In genomic region chr15:92930061-92930460, GRCh38 we compare ENCODE assay signal across 12 cellular contexts. TPM values are rescaled to one million over a fixed set of nuclear protein-coding genes. Genes with fewer than 3 reads are reported as not detected.
DNase-seq lines count a peak whose midpoint lies in the region; ATAC-seq and TF ChIP-seq lines count a peak whose summit lies in the region.
"Had no signal": no experiment of that assay in that cellular context is flagged by ENCODE, and none has a peak within 500 bp of the region (broad histone marks: within the 10 kb centered on the region; RNA-seq: fewer than 3 reads in every experiment).

No MANE protein-coding gene starts in this region.

- H3K9me3 ChIP-seq in mammary epithelial cell (replicated peaks; ENCODE audit: insufficient read depth, low read length) (no peaks in the 10 kb centered on the region), T-helper 17 cell (ENCODE audit: control insufficient read depth, low read length, poor library complexity, severe bottlenecking) (no peaks in the 10 kb centered on the region), thyroid gland (no peaks in the 10 kb centered on the region)

- no peak overlapping the region for H3K4me2 ChIP-seq in mammary epithelial cell (ENCODE audit: insufficient read depth, low read depth, low read length)

- H3K27me3 Mint-ChIP-seq in MCF 10A (ENCODE audit: insufficient read depth, unreplicated experiment) (no peaks in the 10 kb centered on the region), T-helper 17 cell (no peaks in the 10 kb centered on the region)
- H3K27me3 Mint-ChIP-seq: B cell had no signal

- intact Hi-C loops in MCF 10A (cut with micrococcal nuclease) (no loop called here), mammary epithelial cell (cut with micrococcal nuclease) (loop anchor here (5.0 kb wide), 1 partner anchor 42 kb away; no protein-coding TSS in a partner anchor), thyroid gland (cut with DNase I) (no loop called here)

- H3K79me2 ChIP-seq in mammary epithelial cell (ENCODE audit: insufficient read depth, low read length) = peaks cover 87% of the 10 kb centered on the region

- no peak overlapping the region for H3K9ac ChIP-seq in mammary epithelial cell (ENCODE audit: insufficient read depth, low read length)

- CTCF ChIA-PET in MCF 10A (lab: Yijun Ruan, JAX) = interaction anchor here (0.6 to 1.9 kb wide), 5 partner anchors 12 to 133 kb away, joined by 3 to 14 read pairs (median 3); no protein-coding TSS in a partner anchor
- CTCF ChIA-PET in mammary epithelial cell (lab: Charles Lee; ENCODE audit: low non-redundant PET) = no interaction called here

- H3K4me3 ChIP-seq in mammary epithelial cell (replicated peaks in 1 of 3; ENCODE audit: insufficient read depth in 1 of 3, low read depth in 2 of 3, low read length in 3 of 3) (no peak overlapping the region), thyroid gland (replicated peaks in 1 of 3) (no peak overlapping the region)
- H3K4me3 ChIP-seq: lung had no signal

- H4K20me1 ChIP-seq in mammary epithelial cell (ENCODE audit: insufficient read depth, low read length) = no peaks in the 10 kb centered on the region

- in situ Hi-C loops in mammary epithelial cell (cut with MboI; ENCODE audit: low sequenced_read_pairs in 2 of 2) = loop anchor here in 1 of 2 donors (10.0 kb wide), 1 partner anchor 75 kb away; no protein-coding TSS in a partner anchor

- H3K4me3 Mint-ChIP-seq in MCF 10A (ENCODE audit: unreplicated experiment) = no peak overlapping the region
- no peak overlapping the region for H3K4me3 Mint-ChIP-seq in T-helper 17 cell
- H3K4me3 Mint-ChIP-seq: B cell had no signal

- H3K27ac ChIP-seq in mammary epithelial cell (ENCODE audit: insufficient read depth, low read depth, low read length) (no peak overlapping the region), thyroid gland (peak overlapping the region; percentile 46 to 85 (median 79))

- POLR2A ChIA-PET in MCF 10A (lab: Yijun Ruan, JAX) = interaction anchor here (0.5 to 1.8 kb wide), 6 partner anchors 8 to 126 kb away, joined by 3 to 5 read pairs (median 4); no protein-coding TSS in a partner anchor

- peak in 1 of 2 donors; percentile 19 for TF ChIP-seq POLR2A in thyroid gland (IDR thresholded peaks at IDR 0.05)

- no peaks in the 10 kb centered on the region for H3K27me3 ChIP-seq in mammary epithelial cell (ENCODE audit: insufficient read depth, low read length)
- H3K27me3 ChIP-seq in thyroid gland = no peaks in the 10 kb centered on the region

- no peaks in the 10 kb centered on the region for H3K9me3 Mint-ChIP-seq in MCF 10A (ENCODE audit: unreplicated experiment)

- BruUV-seq in MCF 10A (replicated peaks; lab: Mats Ljungman, UMichigan) (no TSS peak), mammary epithelial cell (replicated peaks; lab: Mats Ljungman, UMichigan) (no TSS peak)

- dilution Hi-C loops in mammary epithelial cell (cut with HindIII; ENCODE audit: low sequenced_read_pairs) = no loop called here

- H3K4me1 Mint-ChIP-seq in MCF 10A (ENCODE audit: insufficient read depth, unreplicated experiment) = peaks cover 16% of the 10 kb centered on the region
- H3K4me1 Mint-ChIP-seq in T-helper 17 cell = peaks cover 33% of the 10 kb centered on the region

- no peak for TF ChIP-seq CTCF in MCF 10A (IDR thresholded peaks at IDR 0.05; ENCODE audit: unreplicated experiment)
- TF ChIP-seq CTCF in mammary epithelial cell (conservative IDR thresholded peaks at IDR 0.05 in 1 of 2, IDR thresholded peaks at IDR 0.05 in 1 of 2; ENCODE audit: extremely low read depth in 1 of 2, insufficient read depth in 1 of 2, low read depth in 1 of 2, low read length in 2 of 2) = no peak
- no peak for TF ChIP-seq CTCF in thyroid gland (IDR thresholded peaks at IDR 0.05)

- DNase-seq in MCF 10A (ENCODE audit: unreplicated experiment) (no peak), mammary epithelial cell (no peak), T-helper 17 cell (no peak), kidney tubule cell (ENCODE audit: low spot score) (peak; percentile 71), thyroid gland (peak in 1 of 2 donors; percentile 31), HUDEP-2 (lab: John Stamatoyannopoulos, UW; ENCODE audit: unreplicated experiment in 76 of 76) (no peak)
- DNase-seq: activated CD8-positive, alpha-beta memory T cell treated with anti-CD3 and anti-CD28 coated beads, Interleukin-2, amount 50 U/mL, for 4 hours; central memory CD4-positive, alpha-beta T cell had no signal

- H3K4me1 ChIP-seq in mammary epithelial cell (ENCODE audit: insufficient read depth, low read length) (peaks cover 9% of the 10 kb centered on the region), thyroid gland (peaks cover 30 to 37% of the 10 kb centered on the region in 2 donors)

- no peak for ATAC-seq in T-helper 17 cell
- ATAC-seq in GM18498 (IDR thresholded peaks at IDR 0.05; ENCODE audit: unreplicated experiment) = no peak
- ATAC-seq in GM18502 (IDR thresholded peaks at IDR 0.05; ENCODE audit: poor library complexity, unreplicated experiment) = no peak

- no peak overlapping the region for H2AFZ ChIP-seq in mammary epithelial cell (ENCODE audit: low read depth, low read length)

- peaks cover 60% of the 10 kb centered on the region for H3K36me3 ChIP-seq in mammary epithelial cell (ENCODE audit: insufficient read depth, low read length)
- peaks cover 44 to 57% of the 10 kb centered on the region in 2 donors for H3K36me3 ChIP-seq in thyroid gland

- H3K27ac Mint-ChIP-seq in MCF 10A (ENCODE audit: low read depth, unreplicated experiment) (peak overlapping the region; percentile 57), T-helper 17 cell (peak overlapping the region; percentile 47)

- WGBS in mammary epithelial cell (ENCODE audit: low coverage, missing lambda C conversion rate) = no CpG with 5 or more reads among the region's 2 CpGs
- WGBS in thyroid gland, 2 donors = 35% methylated on average over 2 of the region's 2 CpGs

- H3K36me3 Mint-ChIP-seq in MCF 10A (ENCODE audit: insufficient read depth, unreplicated experiment) (peaks cover 100% of the 10 kb centered on the region), T-helper 17 cell (ENCODE audit: low read depth) (peaks cover 2% of the 10 kb centered on the region)

RNA-seq across cellular contexts. Expression of gene CHD2, which starts 29.9 kb away (rescaled TPM):
- total RNA-seq in MCF 10A (2022) (129 and 148 TPM in 2 replicates), mammary epithelial cell (100 to 1,000 TPM in 1 of 2 donors, 10 to 100 TPM in 1; 65.0 to 103 TPM), T-helper 17 cell (100 to 1,000 TPM; 505 to 520 TPM), thyroid gland (100 to 1,000 TPM; 149 to 299 (median 213) TPM)
- 16.9 TPM for polyA plus RNA-seq in mammary epithelial cell
- 67.0 TPM for polyA minus RNA-seq in mammary epithelial cell
